ENCODE assay signal across 29 cellular contexts in the genomic region with DNA sequence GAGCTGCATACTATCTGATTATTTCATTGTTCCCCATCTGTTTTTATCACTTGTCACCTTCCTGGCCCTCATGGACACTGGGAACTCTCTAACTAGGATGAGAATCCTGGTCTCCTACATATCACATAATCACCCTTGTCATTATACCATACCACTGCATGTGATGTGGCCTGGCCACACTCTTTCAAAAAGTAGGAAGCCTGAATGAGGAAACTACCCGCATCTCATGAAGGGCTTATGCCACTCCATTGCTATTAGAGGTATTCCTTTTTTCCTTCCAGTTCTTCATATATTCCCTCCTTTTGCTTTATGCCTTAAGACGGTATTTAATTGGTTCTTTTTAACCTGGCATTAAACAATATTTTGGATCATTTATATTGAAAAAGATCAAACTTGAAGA.
"Had no signal": no experiment of that assay in that cellular context is flagged by ENCODE, and none has a peak within 500 bp of the region (broad histone marks: within the 10 kb centered on the region; RNA-seq: fewer than 3 reads in every experiment).

No MANE protein-coding gene starts in this region.

- DNase-seq: colonic mucosa; cortex of kidney; dermis blood vessel endothelial cell; dorsolateral prefrontal cortex; effector CD4-positive, alpha-beta T cell; effector CD8-positive, alpha-beta T cell; effector memory CD4-positive, alpha-beta T cell; effector memory CD8-positive, alpha-beta T cell; endodermal cell; erythroblast; esophagus squamous epithelium; foreskin fibroblast; foreskin melanocyte; gastrocnemius medialis; glutamatergic neuron; head of caudate nucleus; heart left ventricle; heart right ventricle had no signal

- H3K9me3 ChIP-seq: colonic mucosa, esophagus muscularis mucosa, esophagus squamous epithelium, gastrocnemius medialis, gastroesophageal sphincter, heart left ventricle had no signal

- H3K27me3 ChIP-seq: colonic mucosa, esophagus muscularis mucosa, esophagus squamous epithelium, foreskin keratinocyte, gastrocnemius medialis, gastroesophageal sphincter, heart left ventricle, heart right ventricle had no signal

- H3K4me1 Mint-ChIP-seq: endodermal cell had no signal

- FAIRE-seq: colon, endometrium, endothelial cell of umbilical vein, frontal cortex had no signal

- H3K27ac ChIP-seq: colonic mucosa, coronary artery, dorsolateral prefrontal cortex, epithelial cell of prostate, esophagus muscularis mucosa, esophagus squamous epithelium, foreskin keratinocyte, gastrocnemius medialis, gastroesophageal sphincter, heart left ventricle, heart right ventricle had no signal

- H3K4me3 ChIP-seq: colonic mucosa, coronary artery, dorsolateral prefrontal cortex, esophagus muscularis mucosa, esophagus squamous epithelium, gastrocnemius medialis, gastroesophageal sphincter, heart left ventricle, heart right ventricle had no signal

- H3K4me1 ChIP-seq: colonic mucosa, esophagus muscularis mucosa, esophagus squamous epithelium, foreskin keratinocyte, gastrocnemius medialis, gastroesophageal sphincter, heart left ventricle, heart right ventricle had no signal

- H3K4me3 Mint-ChIP-seq: dendritic cell treated with granulocyte-macrophage colony-stimulating factor and Interleukin-4, amounts not matched to agents 40 ng/mL and 50 ng/mL, for 4 days; effector memory CD8-positive, alpha-beta T cell; endodermal cell had no signal

- H3K27me3 Mint-ChIP-seq: dendritic cell treated with granulocyte-macrophage colony-stimulating factor and Interleukin-4, amounts not matched to agents 40 ng/mL and 50 ng/mL, for 4 days; effector memory CD8-positive, alpha-beta T cell had no signal

- H3K9me3 Mint-ChIP-seq: endodermal cell had no signal

- H3K27ac Mint-ChIP-seq: dendritic cell treated with granulocyte-macrophage colony-stimulating factor and Interleukin-4, amounts not matched to agents 40 ng/mL and 50 ng/mL, for 4 days; effector memory CD8-positive, alpha-beta T cell; endodermal cell had no signal

- H3K36me3 ChIP-seq: colonic mucosa, esophagus muscularis mucosa, esophagus squamous epithelium, gastrocnemius medialis, gastroesophageal sphincter, heart left ventricle, heart right ventricle had no signal

- ATAC-seq: effector memory CD8-positive, alpha-beta T cell; esophagus mucosa; foreskin keratinocyte; gastrocnemius medialis; gastroesophageal sphincter; heart left ventricle; heart right ventricle had no signal
